15 cellular contexts compared by ENCODE assay signal in genomic region chr1:202713110-202713509, GRCh38. TPM values are rescaled to one million over a fixed set of nuclear protein-coding genes. Genes with fewer than 3 reads are reported as not detected.
DNase-seq lines count a peak whose midpoint lies in the region; ATAC-seq, FAIRE-seq and TF ChIP-seq lines count a peak whose summit lies in the region.
"Had no signal": no experiment of that assay in that cellular context is flagged by ENCODE, and none has a peak within 500 bp of the region (broad histone marks: within the 10 kb centered on the region; RNA-seq: fewer than 3 reads in every experiment).

No MANE protein-coding gene starts in this region.

- CTCF ChIA-PET in CD4-positive, alpha-beta T cell (lab: Charles Lee), result no interaction called here

- POLR2A ChIA-PET in CD4-positive, alpha-beta T cell (lab: Charles Lee), result no interaction called here

- no peak for FAIRE-seq in astrocyte (lab: Jason Lieb, UNC)

- no peaks in the 10 kb centered on the region for H3K79me2 ChIP-seq in astrocyte (ENCODE audit: insufficient read depth, low read length)

- H3K27me3 ChIP-seq in astrocyte (ENCODE audit: insufficient read depth, low read length), result peaks cover 74% of the 10 kb centered on the region
- peaks cover 52% of the 10 kb centered on the region for H3K27me3 ChIP-seq in CD4-positive, alpha-beta T cell (ENCODE audit: control insufficient read depth, insufficient read depth, low read length)

- peak overlapping the region; percentile 75 for H3K27ac Mint-ChIP-seq in astrocyte (ENCODE audit: unreplicated experiment)
- no peak overlapping the region for H3K27ac Mint-ChIP-seq in CD4-positive, alpha-beta T cell
- H3K27ac Mint-ChIP-seq: activated naive CD4-positive, alpha-beta T cell treated with anti-CD3 and anti-CD28 coated beads, Interleukin-2, amount 50 U/mL, for 24 hours; endodermal cell had no signal

- no peak overlapping the region for H3K4me3 ChIP-seq in astrocyte (ENCODE audit: insufficient read depth, low read depth, low read length)
- H3K4me3 ChIP-seq: cardiac muscle cell had no signal

- H3K4me2 ChIP-seq in astrocyte (ENCODE audit: low read length), result no peak overlapping the region

- no peaks in the 10 kb centered on the region for H3K9me3 Mint-ChIP-seq in astrocyte (ENCODE audit: unreplicated experiment)
- H3K9me3 Mint-ChIP-seq in CD4-positive, alpha-beta T cell, result no peaks in the 10 kb centered on the region
- H3K9me3 Mint-ChIP-seq: activated naive CD4-positive, alpha-beta T cell treated with anti-CD3 and anti-CD28 coated beads, Interleukin-2, amount 50 U/mL, for 24 hours; endodermal cell had no signal

- peaks cover 8% of the 10 kb centered on the region for H3K4me1 ChIP-seq in astrocyte (ENCODE audit: insufficient read depth, low read length)

- no peak for ATAC-seq in CD4-positive, alpha-beta T cell (ENCODE audit: poor library complexity)
- ATAC-seq in GM19351 (IDR thresholded peaks at IDR 0.05; ENCODE audit: unreplicated experiment) (no peak), HG02678 (IDR thresholded peaks at IDR 0.05; ENCODE audit: unreplicated experiment) (no peak)

- H3K27me3 Mint-ChIP-seq in astrocyte (ENCODE audit: low read depth, unreplicated experiment), result peaks cover 59% of the 10 kb centered on the region
- peaks cover 42% of the 10 kb centered on the region for H3K27me3 Mint-ChIP-seq in CD4-positive, alpha-beta T cell

- H3K9ac ChIP-seq in astrocyte (ENCODE audit: low read length), result no peak overlapping the region

- no peak overlapping the region for H2AFZ ChIP-seq in astrocyte (ENCODE audit: low read depth, low read length)

- H3K4me1 Mint-ChIP-seq in astrocyte (ENCODE audit: low read depth, unreplicated experiment), result peaks cover 8% of the 10 kb centered on the region
- H3K4me1 Mint-ChIP-seq in CD4-positive, alpha-beta T cell (ENCODE audit: low read depth), result no peaks in the 10 kb centered on the region

- peaks cover 6% of the 10 kb centered on the region for H4K20me1 ChIP-seq in astrocyte (ENCODE audit: insufficient read depth, low read length)

- TF ChIP-seq CTCF in astrocyte (IDR thresholded peaks at IDR 0.05; ENCODE audit: insufficient read depth, low read depth, low read length), result no peak
- TF ChIP-seq CTCF in CD4-positive, alpha-beta T cell (IDR thresholded peaks at IDR 0.05), result no peak

- no peaks in the 10 kb centered on the region for H3K36me3 ChIP-seq in astrocyte (ENCODE audit: insufficient read depth, low read length)
- H3K36me3 ChIP-seq: cardiac muscle cell had no signal

- H3K36me3 Mint-ChIP-seq in astrocyte (ENCODE audit: low read depth, unreplicated experiment), result no peaks in the 10 kb centered on the region
- no peaks in the 10 kb centered on the region for H3K36me3 Mint-ChIP-seq in CD4-positive, alpha-beta T cell (ENCODE audit: low read depth)
- H3K36me3 Mint-ChIP-seq: activated naive CD4-positive, alpha-beta T cell treated with anti-CD3 and anti-CD28 coated beads, Interleukin-2, amount 50 U/mL, for 24 hours had no signal

- H3K9me3 ChIP-seq in astrocyte (ENCODE audit: insufficient read depth, low read depth, low read length), result no peaks in the 10 kb centered on the region
- H3K9me3 ChIP-seq in CD4-positive, alpha-beta T cell (ENCODE audit: control insufficient read depth, low read length), result no peaks in the 10 kb centered on the region

- no peak overlapping the region for H3K4me3 Mint-ChIP-seq in astrocyte (ENCODE audit: unreplicated experiment)
- H3K4me3 Mint-ChIP-seq in CD4-positive, alpha-beta T cell, result no peak overlapping the region
- H3K4me3 Mint-ChIP-seq: activated naive CD4-positive, alpha-beta T cell treated with anti-CD3 and anti-CD28 coated beads, Interleukin-2, amount 50 U/mL, for 24 hours; endodermal cell had no signal

- H3K27ac ChIP-seq in astrocyte (ENCODE audit: low read depth, low read length), result no peak overlapping the region
- H3K27ac ChIP-seq in CD4-positive, alpha-beta T cell (ENCODE audit: low read depth, low read length), result no peak overlapping the region
- H3K27ac ChIP-seq: cardiac muscle cell had no signal

- intact Hi-C loops in CD4-positive, alpha-beta T cell (cut with DNase I, micrococcal nuclease), result loop anchor here in 1 of 2 experiments (10.0 kb wide), 1 partner anchor 218 kb away; no protein-coding TSS in a partner anchor

- DNase-seq in DMS53 (lab: John Stamatoyannopoulos, UW), result peak; percentile 97
- peak; percentile 31 for DNase-seq in NCI-H2029 treated with DMSO at 0.1 percent for 48 hours (lab: John Stamatoyannopoulos, UW)
- DNase-seq in astrocyte (ENCODE audit: low read depth), result no peak
- peak; percentile 23 to 46 for DNase-seq in lung microvascular endothelial cell (ENCODE audit: low read depth in 2 of 2)
- no peak for DNase-seq in CD4-positive, alpha-beta T cell
- DNase-seq in T1000 (lab: John Stamatoyannopoulos, UW), result no peak
- DNase-seq: DMS79 treated with DMSO at 0.1 percent for 48 hours; endodermal cell; Karpas-422; NCI-H187 treated with DMSO at 0.1 percent for 48 hours; stimulated activated CD4-positive, alpha-beta T cell treated with anti-CD3 and anti-CD28 coated beads, Interleukin-12 subunit alpha, Interleukin-12 subunit beta, amount 100 ng/mL, for 4 hours had no signal

RNA-seq across cellular contexts. Expression of gene SYT2, which starts 2.9 kb away (rescaled TPM):
- 0.14 and 0.27 TPM in 2 replicates for total RNA-seq in astrocyte
- total RNA-seq in lung microvascular endothelial cell, result not detected in 2 replicates
- not detected for total RNA-seq in CD4-positive, alpha-beta T cell

Comparison
In these comparisons a context has a peak if more than half of its experiments do, and no peak if none do; other contexts are left out.
1. DNase-seq: peak in DMS53 (single experiment), NCI-H2029 treated with DMSO at 0.1 percent for 48 hours (single experiment) and lung microvascular endothelial cell (2 of 2); none in astrocyte (single experiment), CD4-positive, alpha-beta T cell (0 of 10) and T1000 (single experiment).